ENCODE assay signal across 18 cellular contexts in the genomic region with DNA sequence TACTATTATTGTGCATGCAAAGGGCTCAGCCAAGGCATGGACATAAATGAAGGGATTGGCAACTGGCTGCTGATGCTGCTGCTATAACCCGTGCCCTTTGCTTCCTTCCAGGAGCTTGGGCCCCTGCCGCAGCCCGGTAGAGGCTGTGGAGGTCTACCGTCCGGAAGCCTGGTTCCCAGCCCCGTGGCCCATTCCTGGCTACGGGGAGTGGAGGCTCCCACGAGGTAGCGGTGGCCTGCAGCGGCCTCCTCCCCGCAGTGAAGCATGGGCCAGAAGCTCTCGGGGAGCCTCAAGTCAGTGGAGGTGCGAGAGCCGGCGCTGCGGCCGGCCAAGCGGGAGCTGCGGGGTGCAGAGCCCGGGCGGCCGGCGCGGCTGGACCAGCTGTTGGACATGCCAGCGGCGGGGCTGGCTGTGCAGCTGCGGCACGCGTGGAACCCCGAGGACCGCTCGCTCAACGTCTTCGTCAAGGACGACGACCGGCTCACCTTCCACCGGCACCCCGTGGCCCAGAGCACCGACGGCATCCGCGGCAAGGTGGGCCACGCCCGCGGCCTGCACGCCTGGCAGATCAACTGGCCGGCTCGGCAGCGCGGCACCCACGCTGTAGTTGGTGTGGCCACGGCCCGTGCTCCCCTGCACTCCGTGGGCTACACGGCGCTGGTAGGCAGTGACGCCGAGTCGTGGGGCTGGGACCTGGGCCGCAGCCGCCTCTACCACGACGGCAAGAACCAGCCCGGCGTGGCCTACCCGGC. TPM values are rescaled to one million over a fixed set of nuclear protein-coding genes. Genes with fewer than 3 reads are reported as not detected.
"Had no signal": no experiment of that assay in that cellular context is flagged by ENCODE, and none has a peak within 500 bp of the region (broad histone marks: within the 10 kb centered on the region; RNA-seq: fewer than 3 reads in every experiment).

No MANE protein-coding gene starts in this region.

- H3K4me3 Mint-ChIP-seq: activated T-cell treated with anti-CD3 and anti-CD28 coated beads, Interleukin-2, amount 50 U/mL, for 4 hours; natural killer cell treated with Interleukin-12 subunit alpha and Interleukin-12 subunit beta and Interleukin-15 and Interleukin-18, amount 100 ng/mL, for 72 hours had no signal

- H3K4me1 ChIP-seq: gastrocnemius medialis, left lung, tibial artery had no signal

- H3K36me3 Mint-ChIP-seq: natural killer cell treated with Interleukin-12 subunit alpha and Interleukin-12 subunit beta and Interleukin-15 and Interleukin-18, amount 100 ng/mL, for 72 hours had no signal

- DNase-seq: activated CD4-positive, alpha-beta T cell treated with anti-CD3 and anti-CD28 coated beads for 1 hour; activated CD4-positive, alpha-beta T cell treated with anti-CD3 and anti-CD28 coated beads, Interleukin-2, amount 50 U/mL, for 4 hours; activated naive CD4-positive, alpha-beta T cell treated with anti-CD3 and anti-CD28 coated beads, Interleukin-2, amount 50 U/mL, for 16 hours; activated T-cell treated with anti-CD3 and anti-CD28 coated beads, Interleukin-2, amount 50 U/mL, for 4 hours; aorta; cortex of kidney; effector CD4-positive, alpha-beta T cell; gastrocnemius medialis; left lung; stimulated activated CD4-positive, alpha-beta T cell treated with anti-CD3 and anti-CD28 coated beads, Interleukin-2, amount 100 ng/mL, for 24 hours; SW 1271; T-helper 2 cell had no signal

- H3K27me3 ChIP-seq: gastrocnemius medialis, left lung, tibial artery had no signal

- H3K9me3 ChIP-seq: gastrocnemius medialis, left lung, tibial artery had no signal

- H3K27ac Mint-ChIP-seq: natural killer cell treated with Interleukin-12 subunit alpha and Interleukin-12 subunit beta and Interleukin-15 and Interleukin-18, amount 100 ng/mL, for 72 hours; progenitor cell of endocrine pancreas had no signal

- H3K9me3 Mint-ChIP-seq: activated T-cell treated with anti-CD3 and anti-CD28 coated beads, Interleukin-2, amount 50 U/mL, for 4 hours; natural killer cell treated with Interleukin-12 subunit alpha and Interleukin-12 subunit beta and Interleukin-15 and Interleukin-18, amount 100 ng/mL, for 72 hours had no signal

- H3K36me3 ChIP-seq: gastrocnemius medialis, left lung, tibial artery had no signal

- H3K27me3 Mint-ChIP-seq: natural killer cell treated with Interleukin-12 subunit alpha and Interleukin-12 subunit beta and Interleukin-15 and Interleukin-18, amount 100 ng/mL, for 72 hours; progenitor cell of endocrine pancreas had no signal

- H3K27ac ChIP-seq: gastrocnemius medialis, left lung, tibial artery, VCaP had no signal

- H3K4me3 ChIP-seq: gastrocnemius medialis, left lung, tibial artery had no signal

RNA-seq across cellular contexts. Expression of gene SPSB4, which starts 14.9 kb away (rescaled TPM):
- total RNA-seq: activated T-cell treated with anti-CD3 and anti-CD28 coated beads, Interleukin-2, amount 50 U/mL, for 4 hours; esophagus mucosa; natural killer cell treated with Interleukin-12 subunit alpha and Interleukin-12 subunit beta and Interleukin-15 and Interleukin-18, amount 100 ng/mL, for 72 hours had no signal
- polyA plus RNA-seq: keratinocyte had no signal
